ENCODE assay signal across 8 cellular contexts in genomic region chr15:69593981-69594966, GRCh38.
A peak's percentile ranks its signal among the peaks of the same experiment; 100 is the strongest.
DNase-seq lines count a peak whose midpoint lies in the region; ATAC-seq and TF ChIP-seq lines count a peak whose summit lies in the region.

No MANE protein-coding gene starts in this region.

- H3K27me3 ChIP-seq in breast epithelium, result no peaks in the 10 kb centered on the region
- peaks cover 12% of the 10 kb centered on the region for H3K27me3 ChIP-seq in mucosa of stomach (ENCODE audit: control insufficient read depth, insufficient read depth, low read length)

- no peaks in the 10 kb centered on the region for H3K9me3 ChIP-seq in breast epithelium
- H3K9me3 ChIP-seq in mucosa of stomach (ENCODE audit: control insufficient read depth, low read length), result no peaks in the 10 kb centered on the region

- no peak for TF ChIP-seq CTCF in breast epithelium (IDR thresholded peaks at IDR 0.05)

- H3K9ac ChIP-seq in mucosa of stomach (ENCODE audit: low read length), result peak overlapping the region; percentile 15

- peak overlapping the region in 1 of 3 donors; percentile 12 for H3K4me3 ChIP-seq in breast epithelium
- peak overlapping the region; percentile 21 for H3K4me3 ChIP-seq in mucosa of stomach (ENCODE audit: low read length)

- H3K4me1 ChIP-seq in breast epithelium (peaks cover 0 to 13% of the 10 kb centered on the region in 2 donors), mucosa of stomach (ENCODE audit: control insufficient read depth, insufficient read depth, low read length) (peaks cover 63% of the 10 kb centered on the region)

- intact Hi-C loops in breast epithelium (cut with DNase I; ENCODE audit: low total_unique reads), result no loop called here

- ATAC-seq in GM21515 (IDR thresholded peaks at IDR 0.05; ENCODE audit: unreplicated experiment) (no peak), HG02571 (IDR thresholded peaks at IDR 0.05; ENCODE audit: unreplicated experiment) (no peak), GM18873 (IDR thresholded peaks at IDR 0.05; ENCODE audit: low FRiP score, unreplicated experiment) (no peak)

- in situ Hi-C loops in Caki2 (cut with HindIII; ENCODE audit: low pct_unique_long_range_greater_than_20kb, low sequenced_read_pairs), result no loop called here

- TF ChIP-seq POLR2A in breast epithelium (IDR thresholded peaks at IDR 0.05), result no peak

- H3K27ac ChIP-seq in breast epithelium, result peak overlapping the region; percentile 22 to 55

- H3K36me3 ChIP-seq in breast epithelium (no peaks in the 10 kb centered on the region), mucosa of stomach (ENCODE audit: control insufficient read depth, insufficient read depth, low read length) (no peaks in the 10 kb centered on the region)

- DNase-seq in Caki2 (ENCODE audit: low read depth) (peak; percentile 71), NCI-H2107 (lab: John Stamatoyannopoulos, UW) (peak; percentile 71), breast epithelium (ENCODE audit: low spot score in 2 of 2) (peak; percentile 65 to 90), middle frontal gyrus (ENCODE audit: extremely low spot score, low spot score) (no peak)
